8 cellular contexts compared by ENCODE assay signal in the genomic region with DNA sequence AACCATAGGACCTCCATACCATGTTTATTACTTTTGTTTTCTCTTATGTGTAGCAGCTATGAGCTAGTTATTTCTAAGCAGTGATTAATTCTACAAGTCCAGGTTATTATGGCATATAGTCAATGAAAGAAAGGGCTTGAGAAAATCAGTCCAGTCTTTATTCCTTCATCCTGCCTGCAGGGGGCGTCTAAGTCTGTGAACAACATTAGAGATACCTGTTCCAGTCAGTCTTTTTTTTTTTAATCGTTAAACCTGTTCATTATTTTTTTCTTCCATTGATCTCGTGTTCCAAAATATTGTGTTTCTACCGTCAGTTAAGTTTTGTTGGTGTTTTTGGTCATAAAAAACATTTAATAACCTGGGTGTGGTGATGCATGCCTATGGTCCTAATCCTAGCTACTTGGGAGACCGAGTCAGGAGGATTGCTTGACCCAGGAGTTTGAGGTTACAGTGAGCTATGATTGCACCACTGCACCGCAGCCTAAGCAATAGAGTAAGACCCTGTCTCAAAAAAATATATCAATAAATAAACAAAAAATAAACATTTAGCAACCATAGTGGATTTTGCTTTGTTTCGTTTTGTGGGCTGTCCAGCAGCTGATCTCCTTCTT.
DNase-seq lines count a peak whose midpoint lies in the region; ATAC-seq and TF ChIP-seq lines count a peak whose summit lies in the region.

No MANE protein-coding gene starts in this region.

- peak; percentile 75 for TF ChIP-seq CTCF in GM12865 (IDR thresholded peaks at IDR 0.05; ENCODE audit: insufficient read depth, low read depth, low read length, missing control alignments)

- peak overlapping the region; percentile 21 for H3K27ac Mint-ChIP-seq in T-helper 2 cell treated with Interferon-gamma antibody and Interleukin-4, amounts not matched to agents 5 μg/mL and 100 μg/mL, for 36 hours

- H3K4me3 ChIP-seq in GM12865 (ENCODE audit: low read depth, low read length) = no peak overlapping the region

- no peak overlapping the region for H3K4me3 Mint-ChIP-seq in T-helper 2 cell treated with Interferon-gamma antibody and Interleukin-4, amounts not matched to agents 5 μg/mL and 100 μg/mL, for 36 hours

- ATAC-seq in HG03571 (IDR thresholded peaks at IDR 0.05; ENCODE audit: unreplicated experiment) = no peak

- H3K27me3 Mint-ChIP-seq in T-helper 2 cell treated with Interferon-gamma antibody and Interleukin-4, amounts not matched to agents 5 μg/mL and 100 μg/mL, for 36 hours (ENCODE audit: low read depth) = no peaks in the 10 kb centered on the region

- H3K9me3 Mint-ChIP-seq in T-helper 2 cell treated with Interferon-gamma antibody and Interleukin-4, amounts not matched to agents 5 μg/mL and 100 μg/mL, for 36 hours = peaks cover 1% of the 10 kb centered on the region

- H3K36me3 Mint-ChIP-seq in T-helper 2 cell treated with Interferon-gamma antibody and Interleukin-4, amounts not matched to agents 5 μg/mL and 100 μg/mL, for 36 hours (ENCODE audit: low read depth) = no peaks in the 10 kb centered on the region

- DNase-seq in GM12865 (ENCODE audit: low read depth) (peak; percentile 82), NCI-H1417 treated with DMSO at 0.1 percent for 48 hours (lab: John Stamatoyannopoulos, UW) (peak; percentile 30), amniotic stem cell (lab: John Stamatoyannopoulos, UW) (peak; percentile 18), iris pigment epithelial cell (ENCODE audit: low read depth) (peak; percentile 53), cerebellar nuclear complex (lab: John Stamatoyannopoulos, UW) (no peak)
- DNase-seq in T-helper 2 cell treated with Interferon-gamma antibody and Interleukin-4, amounts not matched to agents 5 μg/mL and 100 μg/mL, for 36 hours (ENCODE audit: low spot score) = peak; percentile 52
- peak; percentile 80 for DNase-seq in stimulated activated CD4-positive, alpha-beta T cell treated with anti-CD3 and anti-CD28 coated beads, Interleukin-2, amount 100 ng/mL, for 4 hours (ENCODE audit: low read depth)

- peaks cover 24% of the 10 kb centered on the region for H3K4me1 Mint-ChIP-seq in T-helper 2 cell treated with Interferon-gamma antibody and Interleukin-4, amounts not matched to agents 5 μg/mL and 100 μg/mL, for 36 hours (ENCODE audit: low read depth)

Comparison
In these comparisons a context has a peak if more than half of its experiments do, and no peak if none do; other contexts are left out.
1. DNase-seq: peak in GM12865 (single experiment), NCI-H1417 treated with DMSO at 0.1 percent for 48 hours (single experiment), T-helper 2 cell treated with Interferon-gamma antibody and Interleukin-4, amounts not matched to agents 5 μg/mL and 100 μg/mL, for 36 hours (single experiment), amniotic stem cell (single experiment), iris pigment epithelial cell (single experiment) and stimulated activated CD4-positive, alpha-beta T cell treated with anti-CD3 and anti-CD28 coated beads, Interleukin-2, amount 100 ng/mL, for 4 hours (single experiment); none in cerebellar nuclear complex (0 of 2).